Comparison of ENCODE assay signal across 17 cellular contexts in the genomic region with DNA sequence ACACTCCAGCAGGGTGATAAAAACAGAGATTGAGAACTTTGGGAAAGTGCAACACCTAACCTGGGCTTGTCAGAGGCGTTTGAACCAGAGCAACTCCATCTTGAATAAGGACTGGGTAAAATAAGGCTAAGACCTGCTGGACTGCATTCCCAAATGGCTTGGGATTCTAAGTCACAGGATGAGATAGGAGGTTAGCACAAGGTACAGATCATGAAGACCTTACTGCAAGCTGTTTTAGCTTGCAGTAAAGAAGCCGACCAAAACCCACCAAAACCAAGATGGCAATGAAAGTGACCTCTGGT. TPM values are rescaled to one million over a fixed set of nuclear protein-coding genes. Genes with fewer than 3 reads are reported as not detected.
DNase-seq lines count a peak whose midpoint lies in the region; ATAC-seq, FAIRE-seq and TF ChIP-seq lines count a peak whose summit lies in the region.
"Had no signal": no experiment of that assay in that cellular context is flagged by ENCODE, and none has a peak within 500 bp of the region (broad histone marks: within the 10 kb centered on the region; RNA-seq: fewer than 3 reads in every experiment).

No MANE protein-coding gene starts in this region.

- no peak for TF ChIP-seq POLR2A in K562 (conservative IDR thresholded peaks at IDR 0.05)

- no peaks in the 10 kb centered on the region for H4K20me1 ChIP-seq in K562 (replicated peaks; ENCODE audit: control insufficient read depth, insufficient read depth, low read length)

- peak overlapping the region; percentile 55 to 86 for H3K18ac ChIP-seq in mesenchymal stem cell (ENCODE audit: low read depth in 1 of 2, low read length in 2 of 2)

- TF ChIP-seq RAD21 in K562 (CRISPR knock-in tag; conservative IDR thresholded peaks at IDR 0.05 in 1 of 2, IDR thresholded peaks at IDR 0.05 in 1 of 2) = no peak

- H3K27me3 ChIP-seq in left ventricle myocardium inferior (ENCODE audit: low read depth) (no peaks in the 10 kb centered on the region), K562 (ENCODE audit: control insufficient read depth in 2 of 2, insufficient read depth in 2 of 2, low read length in 2 of 2) (no peaks in the 10 kb centered on the region), mesenchymal stem cell (ENCODE audit: control insufficient read depth in 1 of 2, insufficient read depth in 1 of 2, low read length in 2 of 2) (no peaks in the 10 kb centered on the region)
- H3K27me3 ChIP-seq: transverse colon had no signal

- peaks cover 2% of the 10 kb centered on the region for H3K36me3 Mint-ChIP-seq in nephron progenitor cell (ENCODE audit: low read depth)

- H3K9me3 Mint-ChIP-seq in nephron progenitor cell = peaks cover 2% of the 10 kb centered on the region

- H3K23ac ChIP-seq in mesenchymal stem cell (ENCODE audit: low read length in 2 of 2) = no peak overlapping the region

- TF ChIP-seq CTCF in left ventricle myocardium inferior (IDR thresholded peaks at IDR 0.05; ENCODE audit: borderline replicate concordance) = no peak
- no peak for TF ChIP-seq CTCF in K562 (IDR thresholded peaks at IDR 0.05 in 2 of 3, conservative IDR thresholded peaks at IDR 0.05 in 1 of 3; ENCODE audit: insufficient read depth in 2 of 3, low read depth in 1 of 3, low read length in 3 of 3)
- no peak for TF ChIP-seq CTCF in nephron progenitor cell (IDR thresholded peaks at IDR 0.05)

- CTCF ChIA-PET in K562 (lab: Yijun Ruan, JAX; ENCODE audit: low intra/inter-chr PET ratio) = no interaction called here

- FAIRE-seq in K562 (lab: Jason Lieb, UNC) = no peak

- in situ Hi-C loops in K562 (cut with MboI) = no loop called here

- H2BK120ac ChIP-seq in mesenchymal stem cell (ENCODE audit: low read depth, low read length) = peak overlapping the region; percentile 3

- no peak for DNase-seq in left ventricle myocardium inferior
- no peak for DNase-seq in Right ventricle myocardium inferior (ENCODE audit: missing footprints)
- no peak for DNase-seq in K562 (ENCODE audit: extremely low read depth in 1 of 4, low spot score in 3 of 4)
- DNase-seq in mesenchymal stem cell = no peak
- DNase-seq in NCI-H69 (lab: John Stamatoyannopoulos, UW) = no peak
- DNase-seq in nephron progenitor cell = no peak
- DNase-seq in amygdala (lab: John Stamatoyannopoulos, UW) = no peak
- DNase-seq in MV-4-11 (lab: John Stamatoyannopoulos, UW) = no peak
- DNase-seq: activated CD4-positive, alpha-beta T cell treated with anti-CD3 and anti-CD28 coated beads for 1 hour; activated CD8-positive, alpha-beta memory T cell treated with anti-CD3 and anti-CD28 coated beads, Interleukin-2, amount 10 ng/mL, durations not matched to agents 7 days and 5 days; activated gamma-delta T cell; kidney; NCI-H345; NK-92 treated with Interleukin-12 subunit alpha and Interleukin-12 subunit beta, amount 100 ng/mL, for 24 hours; SHP77; transverse colon had no signal

- H3K79me2 ChIP-seq in K562 (ENCODE audit: control insufficient read depth, insufficient read depth, low read length) = peaks cover 10% of the 10 kb centered on the region

- H3K9me1 ChIP-seq in K562 (ENCODE audit: control insufficient read depth, insufficient read depth, low read length) = no peaks in the 10 kb centered on the region

- no peak overlapping the region for H3K4me3 ChIP-seq in left ventricle myocardium inferior
- no peak overlapping the region for H3K4me3 ChIP-seq in K562
- H3K4me3 ChIP-seq in mesenchymal stem cell (ENCODE audit: insufficient read depth in 1 of 2, low read depth in 1 of 2, low read length in 2 of 2) = peak overlapping the region in 1 of 2 experiments; percentile 63
- H3K4me3 ChIP-seq: transverse colon had no signal

- H3K4me2 ChIP-seq in K562 (ENCODE audit: insufficient read depth, low read length) (no peak overlapping the region), mesenchymal stem cell (ENCODE audit: low read length, poor library complexity, severe bottlenecking) (no peak overlapping the region)
- H3K4me2 ChIP-seq: KMS-11 had no signal

- no TSS peak for BruUV-seq in K562 (replicated peaks; lab: Mats Ljungman, UMichigan)

- H3K14ac ChIP-seq in mesenchymal stem cell (ENCODE audit: low read length in 2 of 2) = no peak overlapping the region

- ATAC-seq in Right ventricle myocardium inferior (no peak), K562 (no peak)
- ATAC-seq: activated CD8-positive, alpha-beta memory T cell treated with anti-CD3 and anti-CD28 coated beads, Interleukin-2, amount 10 ng/mL, durations not matched to agents 7 days and 5 days had no signal

- no peak overlapping the region for H3K27ac Mint-ChIP-seq in nephron progenitor cell
- H3K27ac Mint-ChIP-seq: activated CD8-positive, alpha-beta memory T cell treated with anti-CD3 and anti-CD28 coated beads, Interleukin-2, amount 10 ng/mL, durations not matched to agents 7 days and 5 days had no signal

- no peak overlapping the region for H3K9ac ChIP-seq in K562 (ENCODE audit: insufficient read depth in 1 of 2, low read depth in 2 of 2, low read length in 2 of 2)
- H3K9ac ChIP-seq in mesenchymal stem cell (ENCODE audit: low read length) = peak overlapping the region; percentile 83
- H3K9ac ChIP-seq: KMS-11 had no signal

- H4K91ac ChIP-seq in mesenchymal stem cell (ENCODE audit: low read length) = peak overlapping the region; percentile 62

- intact Hi-C loops in left ventricle myocardium inferior (cut with micrococcal nuclease) = no loop called here
- intact Hi-C loops in Right ventricle myocardium inferior (cut with DNase I) = no loop called here
- intact Hi-C loops in K562 (cut with micrococcal nuclease) = no loop called here

- H2BK5ac ChIP-seq in mesenchymal stem cell (ENCODE audit: low read depth, low read length, poor library complexity, severe bottlenecking) = no peak overlapping the region

- peak overlapping the region; percentile 20 for H4K8ac ChIP-seq in mesenchymal stem cell (ENCODE audit: low read length)

- WGBS in K562 (ENCODE audit: insufficient coverage, low coverage, missing lambda C conversion rate) = 70% methylated on average over 2 of the region's 2 CpGs
- WGBS in mesenchymal stem cell = 84% methylated on average over 2 of the region's 2 CpGs

- H3K36me3 ChIP-seq in left ventricle myocardium inferior (no peaks in the 10 kb centered on the region), K562 (ENCODE audit: control insufficient read depth, insufficient read depth, low read length) (no peaks in the 10 kb centered on the region), mesenchymal stem cell (ENCODE audit: control insufficient read depth in 1 of 2, insufficient read depth in 2 of 2, low read depth in 1 of 2, low read length in 2 of 2) (no peaks in the 10 kb centered on the region)
- H3K36me3 ChIP-seq: transverse colon had no signal

- POLR2A ChIA-PET in K562 (lab: Yijun Ruan, JAX) = interaction anchor here (0.6 kb wide), 1 partner anchor 46 kb away, joined by 4 read pairs; no protein-coding TSS in a partner anchor

- no peak overlapping the region for H2AFZ ChIP-seq in K562 (ENCODE audit: low read depth, low read length)
- H2AFZ ChIP-seq in mesenchymal stem cell (ENCODE audit: low read depth, low read length) = no peak overlapping the region

- peaks cover 20% of the 10 kb centered on the region for H3K4me1 ChIP-seq in left ventricle myocardium inferior
- peaks cover 0 to 7% of the 10 kb centered on the region in 2 experiments; a peak in 1 of 5 replicates for H3K4me1 ChIP-seq in K562 (replicated peaks in 1 of 2; ENCODE audit: control insufficient read depth in 2 of 2, insufficient read depth in 2 of 2, low read length in 2 of 2)
- H3K4me1 ChIP-seq in mesenchymal stem cell (ENCODE audit: control insufficient read depth, insufficient read depth, low read depth, low read length) = peaks cover 5% of the 10 kb centered on the region

- H2AK5ac ChIP-seq in mesenchymal stem cell (ENCODE audit: low read length, severe bottlenecking) = no peak overlapping the region

- H2BK15ac ChIP-seq in mesenchymal stem cell (ENCODE audit: low read depth, poor library complexity, severe bottlenecking) = no peak overlapping the region

- no peak overlapping the region for H3K4me3 Mint-ChIP-seq in nephron progenitor cell
- H3K4me3 Mint-ChIP-seq: activated CD8-positive, alpha-beta memory T cell treated with anti-CD3 and anti-CD28 coated beads, Interleukin-2, amount 10 ng/mL, durations not matched to agents 7 days and 5 days had no signal

- H3K4ac ChIP-seq in mesenchymal stem cell (ENCODE audit: low read depth in 1 of 2, low read length in 2 of 2) = peak overlapping the region; percentile 36 to 55

- no peaks in the 10 kb centered on the region for H3K4me1 Mint-ChIP-seq in nephron progenitor cell

- no peaks in the 10 kb centered on the region for H3K27me3 Mint-ChIP-seq in nephron progenitor cell (ENCODE audit: low read depth, poor library complexity)
- H3K27me3 Mint-ChIP-seq: activated CD8-positive, alpha-beta memory T cell treated with anti-CD3 and anti-CD28 coated beads, Interleukin-2, amount 10 ng/mL, durations not matched to agents 7 days and 5 days had no signal

- H2BK12ac ChIP-seq in mesenchymal stem cell (ENCODE audit: low read length in 2 of 2) = peak overlapping the region; percentile 0 to 46

- H3K27ac ChIP-seq in left ventricle myocardium inferior (replicated peaks) (peak overlapping the region; percentile 65), K562 (ENCODE audit: extremely low read depth, low read depth, low read length) (no peak overlapping the region), mesenchymal stem cell (ENCODE audit: low read length, poor library complexity, severe bottlenecking) (peak overlapping the region; percentile 34)
- H3K27ac ChIP-seq: KMS-11, transverse colon had no signal

- TF ChIP-seq EP300 in K562 (IDR thresholded peaks at IDR 0.05; ENCODE audit: low read length) = no peak

- H3K9me3 ChIP-seq in left ventricle myocardium inferior (replicated peaks) = no peaks in the 10 kb centered on the region
- no peaks in the 10 kb centered on the region for H3K9me3 ChIP-seq in K562 (replicated peaks; ENCODE audit: control insufficient read depth, insufficient read depth, low read depth, low read length)
- no peaks in the 10 kb centered on the region for H3K9me3 ChIP-seq in mesenchymal stem cell (ENCODE audit: control insufficient read depth, low read length)
- H3K9me3 ChIP-seq: transverse colon had no signal

- peaks cover 7% of the 10 kb centered on the region for H3K79me1 ChIP-seq in mesenchymal stem cell (replicated peaks; ENCODE audit: low read length, poor library complexity, severe bottlenecking)

RNA-seq across cellular contexts. Expression of gene SCFD2, which starts 43.9 kb away (rescaled TPM):
- 9.3 TPM for total RNA-seq in left ventricle myocardium inferior
- 10.0 TPM for total RNA-seq in Right ventricle myocardium inferior
- total RNA-seq in K562 (2011; cell fraction: chromatin; rRNA removed; ENCODE audit: low replicate concordance) = 83.4 and 106 TPM in 2 replicates
- 65.0 and 69.3 TPM in 2 replicates for total RNA-seq in K562 (2011; cell fraction: nucleolus; rRNA removed)
- 53.5 and 63.7 TPM in 2 replicates for total RNA-seq in K562 (2011; cell fraction: nucleoplasm; rRNA removed)
- total RNA-seq in K562 (2014; rRNA removed) = 30.3 and 32.6 TPM in 2 replicates
- total RNA-seq in K562 (2014; rRNA removed; fragmentation: Illumina TruSeq; extraction: Trizol) = 20.7 and 22.8 TPM in 2 replicates
- total RNA-seq in K562 (2015; rRNA removed; fragmentation: Illumina TruSeq; extraction: Trizol) = 26.2 and 29.2 TPM in 2 replicates
- 29.7 and 30.3 TPM in 2 replicates for total RNA-seq in K562 (2021)
- 18.1 and 24.4 TPM in 2 replicates for polyA plus RNA-seq in K562 (2011; rRNA removed)
- 18.7 and 32.1 TPM in 2 replicates for polyA plus RNA-seq in K562 (2011; cell fraction: cytosol; rRNA removed)
- polyA plus RNA-seq in K562 (2011; cell fraction: nucleus; rRNA removed) = 23.8 and 25.6 TPM in 2 replicates
- 12.4 and 21.9 TPM in 2 replicates for polyA plus RNA-seq in K562 (2012)
- 17.2 and 20.7 TPM in 2 replicates for polyA plus RNA-seq in K562 (2014; fragmentation: Illumina TruSeq; extraction: Trizol)
- polyA plus RNA-seq in K562 (2014; fragmentation: Nextera tagmentation; extraction: Ambion mirVana) = 1 to 10 TPM; 5.7 to 7.4 TPM
- polyA plus RNA-seq in K562 (2014; rRNA removed) = 19.9 and 23.9 TPM in 2 replicates
- polyA minus RNA-seq in K562 (2011; rRNA and poly(A)+ RNA removed) = 58.2 and 59.2 TPM in 2 replicates
- 14.2 and 21.4 TPM in 2 replicates for polyA minus RNA-seq in K562 (2011; cell fraction: cytosol; rRNA and poly(A)+ RNA removed)
- 79.8 and 98.5 TPM in 2 replicates for polyA minus RNA-seq in K562 (2011; cell fraction: nucleus; rRNA and poly(A)+ RNA removed)
- 9.8 TPM for polyA plus RNA-seq in mesenchymal stem cell (2013, experiment 1 of 2)
- 10.4 TPM for polyA plus RNA-seq in mesenchymal stem cell (2013, experiment 2 of 2)

RNA-seq across cellular contexts. Expression of gene FIP1L1, which starts 55.5 kb away (rescaled TPM):
- 29.7 TPM for total RNA-seq in left ventricle myocardium inferior
- total RNA-seq in Right ventricle myocardium inferior = 26.0 TPM
- 47.3 and 112 TPM in 2 replicates for total RNA-seq in K562 (2011; cell fraction: chromatin; rRNA removed; ENCODE audit: low replicate concordance)
- 26.2 and 27.8 TPM in 2 replicates for total RNA-seq in K562 (2011; cell fraction: nucleolus; rRNA removed)
- 57.4 and 93.0 TPM in 2 replicates for total RNA-seq in K562 (2011; cell fraction: nucleoplasm; rRNA removed)
- 72.0 and 78.8 TPM in 2 replicates for total RNA-seq in K562 (2014; rRNA removed)
- total RNA-seq in K562 (2014; rRNA removed; fragmentation: Illumina TruSeq; extraction: Trizol) = 132 and 156 TPM in 2 replicates
- 130 and 133 TPM in 2 replicates for total RNA-seq in K562 (2015; rRNA removed; fragmentation: Illumina TruSeq; extraction: Trizol)
- total RNA-seq in K562 (2021) = 72.3 and 74.8 TPM in 2 replicates
- 26.9 and 34.6 TPM in 2 replicates for polyA plus RNA-seq in K562 (2011; rRNA removed)
- polyA plus RNA-seq in K562 (2011; cell fraction: cytosol; rRNA removed) = 22.9 and 30.1 TPM in 2 replicates
- polyA plus RNA-seq in K562 (2011; cell fraction: nucleus; rRNA removed) = 44.2 and 44.3 TPM in 2 replicates
- 56.6 and 70.9 TPM in 2 replicates for polyA plus RNA-seq in K562 (2012)
- 122 and 137 TPM in 2 replicates for polyA plus RNA-seq in K562 (2014; fragmentation: Illumina TruSeq; extraction: Trizol)
- polyA plus RNA-seq in K562 (2014; fragmentation: Nextera tagmentation; extraction: Ambion mirVana) = 10 to 100 TPM; 35.3 TPM
- 59.3 and 67.0 TPM in 2 replicates for polyA plus RNA-seq in K562 (2014; rRNA removed)
- polyA minus RNA-seq in K562 (2011; rRNA and poly(A)+ RNA removed) = 69.6 and 76.5 TPM in 2 replicates
- polyA minus RNA-seq in K562 (2011; cell fraction: cytosol; rRNA and poly(A)+ RNA removed) = 24.6 and 24.7 TPM in 2 replicates
- polyA minus RNA-seq in K562 (2011; cell fraction: nucleus; rRNA and poly(A)+ RNA removed) = 61.9 and 94.4 TPM in 2 replicates
- 75.9 TPM for polyA plus RNA-seq in mesenchymal stem cell (2013, experiment 1 of 2)
- 80.0 TPM for polyA plus RNA-seq in mesenchymal stem cell (2013, experiment 2 of 2)
